Comparison of ENCODE assay signal across 22 cellular contexts in genomic region chr4:84737656-84738055, GRCh38.
DNase-seq lines count a peak whose midpoint lies in the region; ATAC-seq, FAIRE-seq and TF ChIP-seq lines count a peak whose summit lies in the region.
"Had no signal": no experiment of that assay in that cellular context is flagged by ENCODE, and none has a peak within 500 bp of the region (broad histone marks: within the 10 kb centered on the region; RNA-seq: fewer than 3 reads in every experiment).

No MANE protein-coding gene starts in this region.

- no peak overlapping the region for H3K4me2 ChIP-seq in K562 (ENCODE audit: insufficient read depth, low read length)
- H3K4me2 ChIP-seq: BLaER1 treated with 17β-estradiol and CSF1 and Interleukin-3, amounts not matched to agents 10 nM and 100 nM had no signal

- H3K9me3 ChIP-seq in cardiac muscle cell (ENCODE audit: low read depth) = no peaks in the 10 kb centered on the region
- no peaks in the 10 kb centered on the region for H3K9me3 ChIP-seq in left ventricle myocardium inferior (replicated peaks)
- no peaks in the 10 kb centered on the region for H3K9me3 ChIP-seq in K562 (replicated peaks; ENCODE audit: control insufficient read depth, insufficient read depth, low read depth, low read length)
- H3K9me3 ChIP-seq in kidney (ENCODE audit: control insufficient read depth in 1 of 2, low read length in 2 of 2) = no peaks in the 10 kb centered on the region
- H3K9me3 ChIP-seq: BE2C; BLaER1 treated with 17β-estradiol and CSF1 and Interleukin-3, amounts not matched to agents 10 nM and 100 nM had no signal

- BruUV-seq in K562 (replicated peaks; lab: Mats Ljungman, UMichigan) = no TSS peak

- TF ChIP-seq CTCF in cardiac muscle cell (IDR thresholded peaks at IDR 0.05; ENCODE audit: low read depth, low read length) = no peak
- no peak for TF ChIP-seq CTCF in left ventricle myocardium inferior (IDR thresholded peaks at IDR 0.05; ENCODE audit: borderline replicate concordance)
- TF ChIP-seq CTCF in K562 (IDR thresholded peaks at IDR 0.05 in 2 of 3, conservative IDR thresholded peaks at IDR 0.05 in 1 of 3; ENCODE audit: insufficient read depth in 2 of 3, low read depth in 1 of 3, low read length in 3 of 3) = no peak
- TF ChIP-seq CTCF in kidney (IDR thresholded peaks at IDR 0.05; ENCODE audit: borderline replicate concordance, extremely low read depth, insufficient read depth) = no peak

- DNase-seq in cardiac muscle cell (ENCODE audit: low read depth in 1 of 2, low spot score in 1 of 2) (peak in 1 of 2 donors; percentile 37), left ventricle myocardium inferior (no peak), K562 (ENCODE audit: extremely low read depth in 1 of 4, low spot score in 3 of 4) (peak in 1 of 4 experiments; percentile 2), kidney (no peak), AML-193 (lab: John Stamatoyannopoulos, UW) (no peak), anterior cingulate cortex (lab: John Stamatoyannopoulos, UW) (no peak), DMS53 (lab: John Stamatoyannopoulos, UW) (no peak)
- DNase-seq: BE2C; CD4-positive, alpha-beta T cell; CD8-positive, alpha-beta memory T cell; DMS 273 treated with DMSO at 0.1 percent for 48 hours; DMS79 treated with DMSO at 0.1 percent for 48 hours; GF-D8; GOT3; HCEC 1CT had no signal

- H3K79me2 ChIP-seq in K562 (ENCODE audit: control insufficient read depth, insufficient read depth, low read length) = no peaks in the 10 kb centered on the region

- H3K4me1 ChIP-seq in cardiac muscle cell (ENCODE audit: low read depth) (peaks cover 39% of the 10 kb centered on the region), left ventricle myocardium inferior (peaks cover 15% of the 10 kb centered on the region), K562 (replicated peaks in 1 of 2; ENCODE audit: control insufficient read depth in 2 of 2, insufficient read depth in 2 of 2, low read length in 2 of 2) (no peaks in the 10 kb centered on the region), kidney (ENCODE audit: control insufficient read depth in 1 of 2, insufficient read depth in 1 of 2, low read depth in 1 of 2, low read length in 2 of 2) (no peaks in the 10 kb centered on the region)
- H3K4me1 ChIP-seq: BE2C; BLaER1 treated with 17β-estradiol and CSF1 and Interleukin-3, amounts not matched to agents 10 nM and 100 nM had no signal

- H3K27ac ChIP-seq in cardiac muscle cell (peak overlapping the region; percentile 67), left ventricle myocardium inferior (replicated peaks) (no peak overlapping the region), K562 (ENCODE audit: extremely low read depth, low read depth, low read length) (no peak overlapping the region), kidney (ENCODE audit: low read depth in 2 of 2, low read length in 2 of 2) (no peak overlapping the region)
- H3K27ac ChIP-seq: 22Rv1; BLaER1 treated with 17β-estradiol and CSF1 and Interleukin-3, amounts not matched to agents 10 nM and 100 nM had no signal

- TF ChIP-seq RAD21 in K562 (CRISPR knock-in tag; conservative IDR thresholded peaks at IDR 0.05 in 1 of 2, IDR thresholded peaks at IDR 0.05 in 1 of 2) = no peak

- TF ChIP-seq EP300 in K562 (IDR thresholded peaks at IDR 0.05; ENCODE audit: low read length) = no peak

- no peak for ATAC-seq in K562
- no peak for ATAC-seq in GM18909 (IDR thresholded peaks at IDR 0.05; ENCODE audit: poor library complexity, unreplicated experiment)

- no peaks in the 10 kb centered on the region for H3K9me1 ChIP-seq in K562 (ENCODE audit: control insufficient read depth, insufficient read depth, low read length)

- H3K4me3 ChIP-seq in cardiac muscle cell (no peak overlapping the region), left ventricle myocardium inferior (no peak overlapping the region), K562 (no peak overlapping the region), kidney (ENCODE audit: low read length in 2 of 2) (no peak overlapping the region)
- H3K4me3 ChIP-seq: BLaER1 treated with 17β-estradiol and CSF1 and Interleukin-3, amounts not matched to agents 10 nM and 100 nM had no signal

- in situ Hi-C loops in K562 (cut with MboI) = no loop called here

- TF ChIP-seq POLR2A in K562 (conservative IDR thresholded peaks at IDR 0.05) = no peak

- no peak overlapping the region for H2AFZ ChIP-seq in K562 (ENCODE audit: low read depth, low read length)

- H3K36me3 ChIP-seq in cardiac muscle cell (peaks cover 30% of the 10 kb centered on the region), left ventricle myocardium inferior (peaks cover 96% of the 10 kb centered on the region), K562 (ENCODE audit: control insufficient read depth, insufficient read depth, low read length) (no peaks in the 10 kb centered on the region), kidney (ENCODE audit: control insufficient read depth in 1 of 2, insufficient read depth in 2 of 2, low read length in 2 of 2) (peaks cover 40 to 72% of the 10 kb centered on the region in 2 donors)

- WGBS in K562 (ENCODE audit: insufficient coverage, low coverage, missing lambda C conversion rate) = 41% methylated on average over 3 of the region's 3 CpGs

- no peak overlapping the region for H3K9ac ChIP-seq in K562 (ENCODE audit: insufficient read depth in 1 of 2, low read depth in 2 of 2, low read length in 2 of 2)
- no peak overlapping the region for H3K9ac ChIP-seq in kidney (ENCODE audit: low read length in 2 of 2)
- H3K9ac ChIP-seq: BLaER1 treated with 17β-estradiol and CSF1 and Interleukin-3, amounts not matched to agents 10 nM and 100 nM had no signal

- intact Hi-C loops in left ventricle myocardium inferior (cut with micrococcal nuclease) (no loop called here), K562 (cut with micrococcal nuclease) (no loop called here), kidney (cut with DNase I) (no loop called here)

- no peaks in the 10 kb centered on the region for H4K20me1 ChIP-seq in K562 (replicated peaks; ENCODE audit: control insufficient read depth, insufficient read depth, low read length)

- CTCF ChIA-PET in K562 (lab: Yijun Ruan, JAX; ENCODE audit: low intra/inter-chr PET ratio) = no interaction called here

- H3K27me3 ChIP-seq in cardiac muscle cell (no peaks in the 10 kb centered on the region), left ventricle myocardium inferior (ENCODE audit: low read depth) (no peaks in the 10 kb centered on the region), K562 (ENCODE audit: control insufficient read depth in 2 of 2, insufficient read depth in 2 of 2, low read length in 2 of 2) (no peaks in the 10 kb centered on the region)
- H3K27me3 ChIP-seq: BE2C; BLaER1 treated with 17β-estradiol and CSF1 and Interleukin-3, amounts not matched to agents 10 nM and 100 nM had no signal

- no peak for FAIRE-seq in K562 (lab: Jason Lieb, UNC)
- peak; percentile 88 for FAIRE-seq in kidney (lab: Jason Lieb, UNC)
- FAIRE-seq: D721Med, GM12891, GM18507, H54 had no signal

- POLR2A ChIA-PET in K562 (lab: Yijun Ruan, JAX) = interaction anchor here (0.5 to 0.8 kb wide), 2 partner anchors 10 to 36 kb away, joined by 3 read pairs; no protein-coding TSS in a partner anchor

TF ChIP-seq in K562, 482 proteins besides CTCF, POLR2A, EP300 and RAD21:
- TF ChIP-seq MYNN (IDR thresholded peaks at IDR 0.05) (peak; percentile 65; the same call in 1 of the 2 replicates), MYNN (CRISPR knock-in tag; IDR thresholded peaks at IDR 0.05) (no peak), SRSF3 (IDR thresholded peaks at IDR 0.05; ENCODE audit: insufficient read depth, low read length) (no peak)
